Comparison of ENCODE assay signal across 21 cellular contexts in genomic region chr3:84165278-84165677, GRCh38.
A peak's percentile ranks its signal among the peaks of the same experiment; 100 is the strongest.
DNase-seq lines count a peak whose midpoint lies in the region; ATAC-seq and TF ChIP-seq lines count a peak whose summit lies in the region.
"Had no signal": no experiment of that assay in that cellular context is flagged by ENCODE, and none has a peak within 500 bp of the region (broad histone marks: within the 10 kb centered on the region; RNA-seq: fewer than 3 reads in every experiment).

No MANE protein-coding gene starts in this region.

- H3K4me3 ChIP-seq in breast epithelium (no peak overlapping the region), right lobe of liver (no peak overlapping the region), prostate gland (no peak overlapping the region)
- H3K4me3 ChIP-seq: SK-N-MC had no signal

- H3K4me1 ChIP-seq in breast epithelium: no peaks in the 10 kb centered on the region
- peaks cover 4% of the 10 kb centered on the region for H3K4me1 ChIP-seq in foreskin keratinocyte
- H3K4me1 ChIP-seq in right lobe of liver: no peaks in the 10 kb centered on the region
- H3K4me1 ChIP-seq in prostate gland (replicated peaks): no peaks in the 10 kb centered on the region

- no TSS peak for BruUV-seq in MCF 10A (replicated peaks; lab: Mats Ljungman, UMichigan)

- DNase-seq in MCF 10A (ENCODE audit: unreplicated experiment): peak; percentile 7
- no peak for DNase-seq in breast epithelium (ENCODE audit: low spot score in 2 of 2)
- DNase-seq in astrocyte of the hippocampus (ENCODE audit: low read depth, low spot score): peak; percentile 1
- peak; percentile 11 to 38 for DNase-seq in foreskin keratinocyte
- no peak for DNase-seq in right lobe of liver
- DNase-seq in prostate gland (ENCODE audit: low spot score): no peak
- DNase-seq: DMS153, DND-41, IMR-90, NCI-H1048, NCI-H1417, NCI-H1694, NCI-H2029 treated with DMSO at 0.1 percent for 48 hours, NCI-H446 treated with DMSO at 0.1 percent for 48 hours, NCI-H526, SIG-M5 had no signal

- no peaks in the 10 kb centered on the region for H3K36me3 Mint-ChIP-seq in MCF 10A (ENCODE audit: insufficient read depth, unreplicated experiment)

- H3K27ac Mint-ChIP-seq in MCF 10A (ENCODE audit: low read depth, unreplicated experiment): peak overlapping the region; percentile 80

- no peak overlapping the region for H3K4me3 Mint-ChIP-seq in MCF 10A (ENCODE audit: unreplicated experiment)

- peaks cover 24% of the 10 kb centered on the region for H3K9me3 Mint-ChIP-seq in MCF 10A (ENCODE audit: unreplicated experiment)

- H3K27me3 ChIP-seq in breast epithelium: no peaks in the 10 kb centered on the region
- no peaks in the 10 kb centered on the region for H3K27me3 ChIP-seq in foreskin keratinocyte
- H3K27me3 ChIP-seq in right lobe of liver: no peaks in the 10 kb centered on the region
- H3K27me3 ChIP-seq in prostate gland (replicated peaks; ENCODE audit: insufficient read depth): no peaks in the 10 kb centered on the region

- TF ChIP-seq POLR2A in breast epithelium (IDR thresholded peaks at IDR 0.05) (no peak), right lobe of liver (IDR thresholded peaks at IDR 0.05) (no peak), prostate gland (IDR thresholded peaks at IDR 0.05) (no peak)

- POLR2A ChIA-PET in MCF 10A (lab: Yijun Ruan, JAX): no interaction called here

- peaks cover 9% of the 10 kb centered on the region for H3K4me1 Mint-ChIP-seq in MCF 10A (ENCODE audit: insufficient read depth, unreplicated experiment)

- H3K27me3 Mint-ChIP-seq in MCF 10A (ENCODE audit: insufficient read depth, unreplicated experiment): no peaks in the 10 kb centered on the region

- CTCF ChIA-PET in MCF 10A (lab: Yijun Ruan, JAX): no interaction called here

- no peak overlapping the region for H3K27ac ChIP-seq in breast epithelium
- H3K27ac ChIP-seq in foreskin keratinocyte: no peak overlapping the region
- no peak overlapping the region for H3K27ac ChIP-seq in right lobe of liver
- H3K27ac ChIP-seq in prostate gland: no peak overlapping the region
- H3K27ac ChIP-seq: 22Rv1, KMS-11, SK-N-MC had no signal

- TF ChIP-seq CTCF in MCF 10A (IDR thresholded peaks at IDR 0.05; ENCODE audit: unreplicated experiment) (no peak), breast epithelium (IDR thresholded peaks at IDR 0.05) (no peak), foreskin keratinocyte (conservative IDR thresholded peaks at IDR 0.05) (no peak), right lobe of liver (IDR thresholded peaks at IDR 0.05) (no peak), prostate gland (IDR thresholded peaks at IDR 0.05) (no peak)

- ATAC-seq in foreskin keratinocyte: peak; percentile 35
- no peak for ATAC-seq in right lobe of liver
- ATAC-seq in HG03378 (IDR thresholded peaks at IDR 0.05; ENCODE audit: unreplicated experiment): no peak
- ATAC-seq: Panc1 had no signal

- intact Hi-C loops in MCF 10A (cut with micrococcal nuclease) (no loop called here), breast epithelium (cut with DNase I; ENCODE audit: low total_unique reads) (no loop called here), right lobe of liver (cut with DNase I) (no loop called here), prostate gland (cut with DNase I) (no loop called here)

- H3K36me3 ChIP-seq in breast epithelium: no peaks in the 10 kb centered on the region
- H3K36me3 ChIP-seq in right lobe of liver: no peaks in the 10 kb centered on the region
- no peaks in the 10 kb centered on the region for H3K36me3 ChIP-seq in prostate gland

- H3K9me3 ChIP-seq in breast epithelium (no peaks in the 10 kb centered on the region), right lobe of liver (no peaks in the 10 kb centered on the region), prostate gland (no peaks in the 10 kb centered on the region)

Comparison
In these comparisons a context has a peak if more than half of its experiments do, and no peak if none do; other contexts are left out.
1. DNase-seq: peak in MCF 10A (single experiment), astrocyte of the hippocampus (single experiment) and foreskin keratinocyte (2 of 2); none in breast epithelium (0 of 2), right lobe of liver (0 of 3) and prostate gland (single experiment).